In the genomic region with DNA sequence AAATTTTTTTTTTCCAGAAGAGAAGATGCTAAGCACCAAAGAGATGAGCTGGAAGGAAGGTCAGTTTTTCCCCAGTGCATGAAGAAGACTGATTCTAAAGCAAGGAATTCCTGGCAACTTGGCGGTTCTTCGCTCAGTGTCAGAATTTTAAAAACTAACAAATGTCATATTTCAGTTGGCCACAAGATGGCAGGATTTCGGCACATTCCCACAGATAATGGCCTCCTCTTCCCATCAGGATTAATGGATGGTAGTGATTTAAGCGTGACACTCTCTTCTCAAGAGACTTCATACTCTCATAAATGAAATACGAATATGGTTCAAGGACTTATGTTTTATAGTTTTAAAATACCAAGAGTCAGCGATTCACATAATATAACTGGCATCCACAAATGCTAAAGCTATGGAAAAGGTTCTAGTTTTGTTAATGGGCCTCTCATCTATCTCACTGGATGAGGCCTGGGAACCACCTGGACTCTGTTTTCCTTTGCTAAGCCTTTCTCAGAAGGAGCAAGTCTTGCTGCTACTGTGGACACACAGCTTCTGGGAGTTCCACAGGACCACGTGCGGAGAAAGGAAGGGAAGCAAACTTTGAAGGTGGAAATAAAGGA, we compare ENCODE assay signal across 8 cellular contexts. TPM values are rescaled to one million over a fixed set of nuclear protein-coding genes. Genes with fewer than 3 reads are reported as not detected.
DNase-seq lines count a peak whose midpoint lies in the region; ATAC-seq, FAIRE-seq and TF ChIP-seq lines count a peak whose summit lies in the region.

No MANE protein-coding gene starts in this region.

- H3K4me1 ChIP-seq in H1 (replicated peaks in 1 of 4; ENCODE audit: control insufficient read depth in 3 of 4, insufficient read depth in 4 of 4, low read length in 3 of 4) = no peaks in the 10 kb centered on the region

- TF ChIP-seq CTCF in AG10803 (conservative IDR thresholded peaks at IDR 0.05; ENCODE audit: low read length) (peak; percentile 71), GM13976 (IDR thresholded peaks at IDR 0.05; ENCODE audit: borderline replicate concordance, control extremely low read depth, extremely low read depth, insufficient read depth, missing control alignments) (peak; percentile 50), H1 (IDR thresholded peaks at IDR 0.05; ENCODE audit: control extremely low read depth in 1 of 3, insufficient read depth in 1 of 3, low read depth in 1 of 3, low read length in 3 of 3) (peak in 2 of 3 experiments; percentile 67 to 71; a peak in 3 of 4 replicates)

- H2AK5ac ChIP-seq in H1 (ENCODE audit: low read depth, low read length) = no peak overlapping the region

- H2BK20ac ChIP-seq in H1 (ENCODE audit: low read length) = no peak overlapping the region

- no peaks in the 10 kb centered on the region for H3K27me3 ChIP-seq in H1 (replicated peaks in 1 of 4; ENCODE audit: control insufficient read depth in 3 of 4, extremely low read depth in 1 of 4, insufficient read depth in 3 of 4, low read length in 3 of 4)

- peak overlapping the region; percentile 89 for H2AFZ ChIP-seq in H1 (ENCODE audit: low read length)

- H3K4ac ChIP-seq in H1 (replicated peaks; ENCODE audit: insufficient read length, low read depth, low read length) = no peak overlapping the region

- no peak overlapping the region for H4K91ac ChIP-seq in H1 (replicated peaks; ENCODE audit: insufficient read length, low read length)

- CTCF ChIA-PET in H1 (lab: Charles Lee; ENCODE audit: partially characterized antibody) = interaction anchor here (0.6 to 6.9 kb wide), 26 partner anchors 11 to 568 kb away, joined by 3 to 37 read pairs (median 4); no protein-coding TSS in a partner anchor

- H4K8ac ChIP-seq in H1 (ENCODE audit: extremely low read depth, insufficient read depth, low read length) = no peak overlapping the region

- H2BK15ac ChIP-seq in H1 (ENCODE audit: low read length) = no peak overlapping the region

- H4K5ac ChIP-seq in H1 (ENCODE audit: insufficient read length, low read depth, low read length) = no peak overlapping the region

- H3K27ac ChIP-seq in H1 (ENCODE audit: low read depth, low read length) = no peak overlapping the region

- H3K4me3 ChIP-seq in AG10803 (ENCODE audit: low read length) = no peak overlapping the region
- no peak overlapping the region for H3K4me3 ChIP-seq in H1 (ENCODE audit: extremely low read depth in 1 of 4, insufficient read depth in 2 of 4, low read depth in 3 of 4, low read length in 4 of 4)

- H3K9ac ChIP-seq in H1 (replicated peaks in 1 of 4; ENCODE audit: extremely low read depth in 1 of 4, low read depth in 3 of 4, low read length in 3 of 4) = no peak overlapping the region

- H3K79me1 ChIP-seq in H1 (ENCODE audit: low read depth, low read length) = no peaks in the 10 kb centered on the region

- POLR2A ChIA-PET in H1 (lab: Charles Lee; ENCODE audit: partially characterized antibody) = no interaction called here

- TF ChIP-seq EP300 in H1 (IDR thresholded peaks at IDR 0.05; ENCODE audit: borderline replicate concordance in 1 of 2, low read depth in 2 of 2, low read length in 2 of 2) = no peak

- H3K18ac ChIP-seq in H1 (ENCODE audit: extremely low read depth, low read length) = no peak overlapping the region

- no peak overlapping the region for H2BK5ac ChIP-seq in H1 (ENCODE audit: low read depth, low read length)

- H4K20me1 ChIP-seq in H1 (replicated peaks in 1 of 2; ENCODE audit: control insufficient read depth in 1 of 2, insufficient read depth in 2 of 2, low read length in 2 of 2) = no peaks in the 10 kb centered on the region

- no peak overlapping the region for H2BK120ac ChIP-seq in H1 (replicated peaks; ENCODE audit: low read depth, low read length)

- no peak overlapping the region for H3K56ac ChIP-seq in H1 (replicated peaks; ENCODE audit: insufficient read length, low read depth, low read length)

- no peak for ATAC-seq in GM21786 (IDR thresholded peaks at IDR 0.05; ENCODE audit: unreplicated experiment)

- H3K23me2 ChIP-seq in H1 (ENCODE audit: low read depth, low read length) = no peaks in the 10 kb centered on the region

- peak; percentile 81 to 84 for TF ChIP-seq RAD21 in H1 (IDR thresholded peaks at IDR 0.05 in 1 of 2, conservative IDR thresholded peaks at IDR 0.05 in 1 of 2; ENCODE audit: low read depth in 2 of 2, low read length in 2 of 2)

- no peak overlapping the region for H2BK12ac ChIP-seq in H1 (ENCODE audit: low read depth, low read length)

- H3K4me2 ChIP-seq in H1 (ENCODE audit: insufficient read depth in 1 of 2, low read depth in 2 of 2, low read length in 2 of 2) = no peak overlapping the region

- DNase-seq in AG10803 (ENCODE audit: low read depth) (peak; percentile 36), GM13976 (ENCODE audit: low spot score) (peak; percentile 22), NCI-H748 (lab: John Stamatoyannopoulos, UW; ENCODE audit: unreplicated experiment) (peak; percentile 56), H1 (ENCODE audit: low read depth in 1 of 2, low spot score in 2 of 2) (no peak), middle frontal gyrus (ENCODE audit: extremely low spot score, low spot score) (peak; percentile 42), ecto neural progenitor cell (ENCODE audit: low spot score) (no peak)
- no peak for DNase-seq in stimulated activated CD4-positive, alpha-beta T cell treated with anti-CD3 and anti-CD28 coated beads, Interleukin-4, amount 100 ng/mL, for 1 hour

- H3K79me2 ChIP-seq in H1 (ENCODE audit: control insufficient read depth in 1 of 2, insufficient read depth in 2 of 2, low read length in 2 of 2) = no peaks in the 10 kb centered on the region

- peak; percentile 92 for FAIRE-seq in H1 (lab: Jason Lieb, UNC)

- no peak overlapping the region for H3K23ac ChIP-seq in H1 (ENCODE audit: insufficient read length)

- no peak for TF ChIP-seq POLR2A in H1 (IDR thresholded peaks at IDR 0.05; ENCODE audit: control extremely low read depth in 1 of 2, low read depth in 2 of 2, low read length in 2 of 2)

- no peak overlapping the region for H3K14ac ChIP-seq in H1 (ENCODE audit: insufficient read length)

- WGBS in H1 (ENCODE audit: extremely low coverage in 1 of 2, insufficient coverage in 1 of 2, insufficient read length in 1 of 2, insufficient replicate concordance in 2 of 2, low coverage in 1 of 2, low lambda C conversion rate in 2 of 2, missing lambda C conversion rate in 1 of 2), 2 experiments = 30% methylated on average over 7 of the region's 8 CpGs; no CpG with 5 or more reads in 1 of the 2 experiments

- in situ Hi-C loops in GM13976 (cut with MboI; ENCODE audit: low sequenced_read_pairs, unreplicated experiment) = loop anchor here (10.0 to 25.0 kb wide), 2 partner anchors 309 to 561 kb away; no protein-coding TSS in a partner anchor

- no peaks in the 10 kb centered on the region for H3K9me3 ChIP-seq in H1 (ENCODE audit: insufficient read depth in 2 of 2, low read depth in 1 of 2, low read length in 1 of 2)

- no peaks in the 10 kb centered on the region for H3K36me3 ChIP-seq in H1 (ENCODE audit: control insufficient read depth in 2 of 4, insufficient read depth in 4 of 4, low read length in 3 of 4)

TF ChIP-seq in H1, 55 proteins besides CTCF, POLR2A, EP300 and RAD21:
- TF ChIP-seq NANOG (IDR thresholded peaks at IDR 0.05; ENCODE audit: insufficient read depth, low read depth, low read length, poor library complexity, severe bottlenecking) = no peak
- no peak for TF ChIP-seq SP1 (IDR thresholded peaks at IDR 0.05; ENCODE audit: low read depth, low read length)
- peak; percentile 90 for TF ChIP-seq YY1 (IDR thresholded peaks at IDR 0.05; ENCODE audit: low read depth, low read length)
- TF ChIP-seq MAFK (IDR thresholded peaks at IDR 0.05; ENCODE audit: low read depth, low read length) = no peak
- TF ChIP-seq NRF1 (IDR thresholded peaks at IDR 0.05; ENCODE audit: low read depth, low read length) = no peak
- TF ChIP-seq CHD2 (IDR thresholded peaks at IDR 0.05; ENCODE audit: low read length) = no peak
- no peak for TF ChIP-seq ATF2 (IDR thresholded peaks at IDR 0.05; ENCODE audit: low read length)
- TF ChIP-seq TEAD4 (IDR thresholded peaks at IDR 0.05; ENCODE audit: low read depth, low read length) = peak; percentile 40; the same call in 1 of the 2 replicates
- TF ChIP-seq FOSL1 (IDR thresholded peaks at IDR 0.05; ENCODE audit: insufficient read depth, low read depth, low read length) = no peak
- TF ChIP-seq SIN3A (conservative IDR thresholded peaks at IDR 0.05 in 1 of 2, IDR thresholded peaks at IDR 0.05 in 1 of 2; ENCODE audit: low read depth in 1 of 2, low read length in 2 of 2) = no peak
- no peak for TF ChIP-seq SUZ12 (IDR thresholded peaks at IDR 0.05; ENCODE audit: low read length)

RNA-seq across cellular contexts. Expression of gene PTPRO, which starts 46.1 kb away (rescaled TPM):
- 1.7 and 2.0 TPM in 2 replicates for total RNA-seq in H1 (2021; fragmentation: NEBNext Ultra II Directional; extraction: Animal tissue kit (Norgen Biotek cat#: 25700))
- 0.44 and 0.73 TPM in 2 replicates for polyA plus RNA-seq in H1 (2011; rRNA removed)
- 1.1 TPM for polyA plus RNA-seq in H1 (2011; cell fraction: cytosol; rRNA removed)
- polyA plus RNA-seq in H1 (2011; cell fraction: nucleus; rRNA removed) = 0.60 TPM
- polyA plus RNA-seq in H1 (2012, experiment 1 of 2) = 1.2 to 1.9 TPM (median 1.3 TPM) in 4 replicates
- polyA plus RNA-seq in H1 (2012, experiment 2 of 2) = 0.10 TPM
- 2.3 TPM for polyA plus RNA-seq in H1 (2013, experiment 1 of 2)
- polyA plus RNA-seq in H1 (2013, experiment 2 of 2) = 2.7 TPM
- 1.5 and 2.6 TPM in 2 replicates for polyA minus RNA-seq in H1 (2011; rRNA and poly(A)+ RNA removed)
- polyA minus RNA-seq in H1 (2011; cell fraction: cytosol; rRNA and poly(A)+ RNA removed) = 1.1 TPM
- 7.1 TPM for polyA minus RNA-seq in H1 (2011; cell fraction: nucleus; rRNA and poly(A)+ RNA removed)

RNA-seq across cellular contexts. Expression of gene RERG, which starts 55.0 kb away (rescaled TPM):
- total RNA-seq in H1 (2021; fragmentation: NEBNext Ultra II Directional; extraction: Animal tissue kit (Norgen Biotek cat#: 25700)) = 0.55 and 0.86 TPM in 2 replicates
- 0.12 and 0.27 TPM in 2 replicates for polyA plus RNA-seq in H1 (2011; rRNA removed)
- 0.35 TPM for polyA plus RNA-seq in H1 (2011; cell fraction: cytosol; rRNA removed)
- polyA plus RNA-seq in H1 (2011; cell fraction: nucleus; rRNA removed) = 0.33 TPM
- 0.17 to 0.80 TPM (median 0.62 TPM) in 4 replicates for polyA plus RNA-seq in H1 (2012, experiment 1 of 2)
- polyA plus RNA-seq in H1 (2012, experiment 2 of 2) = 0.17 TPM
- 0.85 TPM for polyA plus RNA-seq in H1 (2013, experiment 1 of 2)
- polyA plus RNA-seq in H1 (2013, experiment 2 of 2) = 0.48 TPM
- polyA minus RNA-seq in H1 (2011; rRNA and poly(A)+ RNA removed) = 0.09 and 0.20 TPM in 2 replicates
- not detected for polyA minus RNA-seq in H1 (2011; cell fraction: cytosol; rRNA and poly(A)+ RNA removed)
- polyA minus RNA-seq in H1 (2011; cell fraction: nucleus; rRNA and poly(A)+ RNA removed) = 2.2 TPM

Comparison
In these comparisons a context has a peak if more than half of its experiments do, and no peak if none do; other contexts are left out.
1. DNase-seq: peak in AG10803 (single experiment), GM13976 (single experiment), NCI-H748 (single experiment) and middle frontal gyrus (single experiment); none in H1 (0 of 2), stimulated activated CD4-positive, alpha-beta T cell treated with anti-CD3 and anti-CD28 coated beads, Interleukin-4, amount 100 ng/mL, for 1 hour (single experiment) and ecto neural progenitor cell (single experiment).
2. Peak in every context shown above with its lines, with median percentiles within 50 percentile points of each other: CTCF ChIP-seq.